ENCODE assay signal across 26 cellular contexts in the genomic region with DNA sequence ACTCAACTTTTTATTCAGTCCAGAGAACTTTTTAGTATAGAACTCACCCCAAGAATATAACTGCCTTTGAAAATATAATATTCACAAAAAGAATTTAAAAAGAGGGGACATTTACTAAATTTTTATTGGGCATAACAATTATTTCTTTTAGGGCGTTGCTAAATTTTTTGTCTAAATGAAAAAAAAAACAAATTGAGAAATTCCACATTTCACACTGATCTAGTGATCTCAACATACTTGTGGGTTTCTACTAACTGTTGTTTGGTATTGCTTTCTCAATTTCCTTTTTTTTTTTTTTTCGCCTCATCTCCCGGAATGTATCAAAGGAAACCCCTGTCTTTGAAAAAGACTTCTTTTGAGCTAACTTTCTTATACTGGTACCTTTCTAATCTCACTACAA. TPM values are rescaled to one million over a fixed set of nuclear protein-coding genes. Genes with fewer than 3 reads are reported as not detected.
"Had no signal": no experiment of that assay in that cellular context is flagged by ENCODE, and none has a peak within 500 bp of the region (broad histone marks: within the 10 kb centered on the region; RNA-seq: fewer than 3 reads in every experiment).

CLEC4D (plus strand) TSS at position 301 of the 400 bp plus-strand sequence. CDS start 230 bp downstream, outside the sequence.

- H3K4me3 ChIP-seq: right lobe of liver, skin epidermis, stomach, suprapubic skin, tibial nerve had no signal

- H3K27ac ChIP-seq: right lobe of liver, skin epidermis, suprapubic skin, tibial nerve, WERI-Rb-1 had no signal

- H3K9me3 ChIP-seq: right lobe of liver, stomach, suprapubic skin, tibial nerve had no signal

- ATAC-seq: activated CD8-positive, alpha-beta T cell treated with anti-CD3 and anti-CD28 coated beads, Interleukin-2, amount 10 ng/mL, durations not matched to agents 7 days and 5 days; activated naive CD4-positive, alpha-beta T cell treated with anti-CD3 and anti-CD28 coated beads, Interleukin-2, amount 50 U/mL, for 72 hours; left ventricle myocardium superior; natural killer cell treated with Interleukin-12 subunit alpha and Interleukin-12 subunit beta and Interleukin-15 and Interleukin-18, amount 100 ng/mL, for 72 hours; right lobe of liver; stimulated activated memory B cell treated with anti-CD40 and anti-IgM and Interleukin-4, amounts not matched to agents 10 μg/mL and 1 μg/mL and 100 μg/mL, for 72 hours had no signal

- H3K36me3 ChIP-seq: right lobe of liver, stomach, suprapubic skin, tibial nerve, WERI-Rb-1 had no signal

- DNase-seq: activated CD4-positive, alpha-beta T cell treated with anti-CD3 and anti-CD28 coated beads for 1 hour; activated CD4-positive, alpha-beta T cell treated with anti-CD3 and anti-CD28 coated beads, Interleukin-2, amount 50 U/mL, for 1 hour; activated CD8-positive, alpha-beta T cell treated with anti-CD3 and anti-CD28 coated beads, Interleukin-2, amount 10 ng/mL, durations not matched to agents 7 days and 5 days; aorta; dermis blood vessel endothelial cell; effector CD8-positive, alpha-beta T cell; erythroblast; foreskin fibroblast; immature natural killer cell; kidney glomerular epithelial cell; left ventricle myocardium superior; midbrain; occipital lobe; posterior cingulate gyrus; right lobe of liver; stimulated activated CD4-positive, alpha-beta T cell treated with anti-CD3 and anti-CD28 coated beads, Interleukin-15, amount 100 ng/mL, for 24 hours; stomach; WERI-Rb-1 had no signal

- H3K27me3 ChIP-seq: tibial nerve had no signal

- H3K4me1 ChIP-seq: right lobe of liver, stomach, suprapubic skin, tibial nerve had no signal

RNA-seq across cellular contexts. Expression of gene CLEC4D, which starts in this region (rescaled TPM):
- total RNA-seq: activated CD8-positive, alpha-beta T cell treated with anti-CD3 and anti-CD28 coated beads, Interleukin-2, amount 10 ng/mL, durations not matched to agents 7 days and 5 days; activated naive CD4-positive, alpha-beta T cell treated with anti-CD3 and anti-CD28 coated beads, Interleukin-2, amount 50 U/mL, for 72 hours; dermis blood vessel endothelial cell; fibroblast of lung; glomerular endothelial cell; left ventricle myocardium superior; natural killer cell treated with Interleukin-12 subunit alpha and Interleukin-12 subunit beta and Interleukin-15 and Interleukin-18, amount 100 ng/mL, for 72 hours; occipital lobe; suprapubic skin had no signal
- polyA plus RNA-seq: fibroblast of lung, immature natural killer cell had no signal
